Comparison of ENCODE assay signal across 24 cellular contexts in genomic region chr10:128855656-128856428, GRCh38.
"Had no signal": no experiment of that assay in that cellular context is flagged by ENCODE, and none has a peak within 500 bp of the region (broad histone marks: within the 10 kb centered on the region; RNA-seq: fewer than 3 reads in every experiment).

No MANE protein-coding gene starts in this region.

- H3K4me3 ChIP-seq: cardiac muscle cell, Peyer's patch had no signal

- DNase-seq: activated B cell treated with CpG ODN at 0.5 μM for 24 hours; activated CD4-positive, alpha-beta T cell treated with anti-CD3 and anti-CD28 coated beads for 1 hour; activated CD4-positive, alpha-beta T cell treated with anti-CD3 and anti-CD28 coated beads, Interleukin-2, amount 10 ng/mL, durations not matched to agents 24 days and 14 days; activated CD4-positive, alpha-beta T cell treated with anti-CD3 and anti-CD28 coated beads, Interleukin-2, amount 50 U/mL, for 48 hours; activated gamma-delta T cell; activated naive CD4-positive, alpha-beta T cell treated with anti-CD3 and anti-CD28 coated beads for 36 hours; activated T-cell treated with anti-CD3 and anti-CD28 coated beads for 4 hours; activated T-cell treated with anti-CD3 and anti-CD28 coated beads, Interleukin-2, amount 50 U/mL, for 48 hours; brain microvascular endothelial cell; cerebellar nuclear complex; MV-4-11; NCI-H1092 treated with DMSO at 0.1 percent for 48 hours; NCI-H1417 treated with DMSO at 0.1 percent for 48 hours; NCI-H510A; NCI-H526 treated with DMSO at 0.1 percent for 48 hours; NK-92 treated with Interleukin-12 subunit alpha and Interleukin-12 subunit beta, amount 100 ng/mL, for 24 hours; SHP77 treated with DMSO at 0.1 percent for 48 hours; T-helper 17 cell; T-helper 9 cell had no signal

- H3K27ac ChIP-seq: brain microvascular endothelial cell, cardiac muscle cell, KMS-11, Peyer's patch, RWPE1 had no signal

- ATAC-seq: activated T-helper 17 cell treated with anti-CD3 and anti-CD28 coated beads, Interleukin-2, amount 50 U/mL, for 72 hours; T-helper 17 cell had no signal

- H3K9ac ChIP-seq: KMS-11 had no signal

- H3K9me3 ChIP-seq: Peyer's patch had no signal

- H3K27me3 ChIP-seq: brain microvascular endothelial cell, cardiac muscle cell, Peyer's patch had no signal

- H3K4me2 ChIP-seq: KMS-11 had no signal

- H3K36me3 ChIP-seq: brain microvascular endothelial cell, cardiac muscle cell, Peyer's patch had no signal
